Comparison of ENCODE assay signal across 8 cellular contexts in the genomic region with DNA sequence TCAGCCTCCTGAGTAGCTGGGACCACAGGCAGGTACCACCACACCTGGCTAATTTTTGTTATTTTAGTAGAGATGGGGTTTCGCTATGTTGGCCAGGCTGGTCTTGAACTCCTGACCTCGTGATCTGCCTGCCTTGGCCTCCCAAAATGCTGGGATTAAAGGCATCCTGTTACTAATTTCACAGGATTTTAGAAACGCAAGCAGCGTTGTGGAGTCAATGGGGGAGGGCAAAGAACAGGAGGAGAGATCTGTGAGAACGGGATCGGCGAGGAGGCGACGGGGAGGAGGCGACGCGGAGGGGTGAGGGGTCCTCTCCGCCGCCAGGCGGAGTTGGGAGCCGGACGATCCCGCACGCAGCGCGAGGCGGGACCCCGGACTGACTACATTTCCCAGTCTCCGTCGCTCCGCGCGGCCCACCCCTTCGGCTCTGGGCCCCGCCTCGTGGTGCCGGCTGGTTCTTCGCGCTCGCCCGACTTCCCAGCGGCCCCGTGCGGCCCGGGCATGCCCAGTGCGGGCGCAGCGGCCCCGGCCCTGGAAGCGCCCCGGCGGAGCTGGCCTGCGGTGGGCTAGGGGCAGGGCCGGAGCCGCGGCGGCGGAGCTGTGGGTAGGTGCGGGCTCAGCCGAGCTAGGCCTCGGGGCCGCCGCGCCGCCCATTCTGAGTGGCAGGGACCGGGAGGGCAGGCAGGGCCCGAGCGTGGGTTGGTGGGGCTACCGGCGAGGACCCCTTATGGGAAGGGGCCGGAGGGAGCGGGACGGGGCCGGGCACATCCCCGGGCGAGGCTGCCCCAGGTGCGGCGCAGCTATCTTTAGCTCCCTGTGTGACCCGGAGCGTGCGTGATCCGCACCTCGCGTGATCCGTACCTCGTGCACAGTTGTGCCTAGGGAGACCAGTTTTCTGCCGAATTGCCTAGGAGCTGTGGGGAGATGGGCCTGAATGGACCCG. TPM values are rescaled to one million over a fixed set of nuclear protein-coding genes. Genes with fewer than 3 reads are reported as not detected.
DNase-seq lines count a peak whose midpoint lies in the region; ATAC-seq lines count a peak whose summit lies in the region.

A gene (plus strand): TSS at position 508 of the 943 bp plus-strand sequence. CDS start 3,051 bp downstream, outside the sequence.

- POLR2A ChIA-PET in naive thymus-derived CD4-positive, alpha-beta T cell (lab: Charles Lee), result interaction anchor here (0.5 to 5.6 kb wide), 13 partner anchors 9 to 732 kb away, joined by 3 to 104 read pairs (median 4); a partner anchor contains a TSS

- peaks cover 23% of the 10 kb centered on the region for H3K4me1 Mint-ChIP-seq in activated T-helper 1 cell treated with anti-CD3 and anti-CD28 coated beads, Interleukin-12 subunit alpha, Interleukin-12 subunit beta, Interleukin-2, Interleukin-4 antibody, amounts not matched to agents 30 ng/mL and 10 ng/mL and 1 ng/mL, durations not matched to agents 14 hours and 24 hours and 36 hours (ENCODE audit: low read depth)
- peaks cover 12 to 38% (median 26%) of the 10 kb centered on the region in 7 donors for H3K4me1 Mint-ChIP-seq in naive thymus-derived CD4-positive, alpha-beta T cell
- H3K4me1 Mint-ChIP-seq in stimulated activated naive B cell treated with anti-CD40 and anti-IgM and Interleukin-4, amounts not matched to agents 10 μg/mL and 1 μg/mL and 100 μg/mL, for 72 hours, result peaks cover 10 to 15% of the 10 kb centered on the region in 2 donors

- H3K36me3 ChIP-seq in KOPT-K1 (ENCODE audit: insufficient read depth, low read length), result peaks cover 24% of the 10 kb centered on the region
- H3K36me3 ChIP-seq in naive thymus-derived CD4-positive, alpha-beta T cell (ENCODE audit: control insufficient read depth in 2 of 3, insufficient read depth in 3 of 3, low read length in 3 of 3), result peaks cover 0 to 16% (median 2%) of the 10 kb centered on the region in 3 experiments

- peak within 1 kb of the TSS; percentile 95 for H3K4me3 Mint-ChIP-seq in activated T-helper 1 cell treated with anti-CD3 and anti-CD28 coated beads, Interleukin-12 subunit alpha, Interleukin-12 subunit beta, Interleukin-2, Interleukin-4 antibody, amounts not matched to agents 30 ng/mL and 10 ng/mL and 1 ng/mL, durations not matched to agents 14 hours and 24 hours and 36 hours
- peak within 1 kb of the TSS; percentile 90 to 97 (median 94) for H3K4me3 Mint-ChIP-seq in naive thymus-derived CD4-positive, alpha-beta T cell
- peak within 1 kb of the TSS; percentile 93 to 97 for H3K4me3 Mint-ChIP-seq in stimulated activated naive B cell treated with anti-CD40 and anti-IgM and Interleukin-4, amounts not matched to agents 10 μg/mL and 1 μg/mL and 100 μg/mL, for 72 hours

- peaks cover 22% of the 10 kb centered on the region for H3K36me3 Mint-ChIP-seq in activated T-helper 1 cell treated with anti-CD3 and anti-CD28 coated beads, Interleukin-12 subunit alpha, Interleukin-12 subunit beta, Interleukin-2, Interleukin-4 antibody, amounts not matched to agents 30 ng/mL and 10 ng/mL and 1 ng/mL, durations not matched to agents 14 hours and 24 hours and 36 hours (ENCODE audit: low read depth)
- H3K36me3 Mint-ChIP-seq in naive thymus-derived CD4-positive, alpha-beta T cell, result peaks cover 0 to 17% (median 11%) of the 10 kb centered on the region in 5 donors
- H3K36me3 Mint-ChIP-seq in stimulated activated naive B cell treated with anti-CD40 and anti-IgM and Interleukin-4, amounts not matched to agents 10 μg/mL and 1 μg/mL and 100 μg/mL, for 72 hours, result peaks cover 10 to 13% of the 10 kb centered on the region in 2 donors

- H3K27ac ChIP-seq in KOPT-K1 (ENCODE audit: low read depth, low read length, poor library complexity, severe bottlenecking), result peak within 1 kb of the TSS; percentile 71
- H3K27ac ChIP-seq in naive thymus-derived CD4-positive, alpha-beta T cell (ENCODE audit: low read depth, low read length), result peak within 1 kb of the TSS; percentile 90

- H3K27ac Mint-ChIP-seq in activated T-helper 1 cell treated with anti-CD3 and anti-CD28 coated beads, Interleukin-12 subunit alpha, Interleukin-12 subunit beta, Interleukin-2, Interleukin-4 antibody, amounts not matched to agents 30 ng/mL and 10 ng/mL and 1 ng/mL, durations not matched to agents 14 hours and 24 hours and 36 hours, result peak within 1 kb of the TSS; percentile 94
- peak within 1 kb of the TSS; percentile 78 to 96 (median 91) for H3K27ac Mint-ChIP-seq in naive thymus-derived CD4-positive, alpha-beta T cell
- peak within 1 kb of the TSS; percentile 97 for H3K27ac Mint-ChIP-seq in stimulated activated naive B cell treated with anti-CD40 and anti-IgM and Interleukin-4, amounts not matched to agents 10 μg/mL and 1 μg/mL and 100 μg/mL, for 72 hours

- intact Hi-C loops in activated T-helper 1 cell treated with anti-CD3 and anti-CD28 coated beads, Interleukin-12 subunit alpha, Interleukin-12 subunit beta, Interleukin-2, Interleukin-4 antibody, amounts not matched to agents 30 ng/mL and 10 ng/mL and 1 ng/mL, durations not matched to agents 14 hours and 24 hours and 36 hours (cut with micrococcal nuclease), result loop anchor here (1.0 to 10.0 kb wide), 8 partner anchors 23 to 894 kb away; a partner anchor contains a TSS
- intact Hi-C loops in naive thymus-derived CD4-positive, alpha-beta T cell (cut with micrococcal nuclease), result loop anchor here (1.0 to 5.0 kb wide), 15 partner anchors 23 to 822 kb away; a partner anchor contains a TSS

- no peaks in the 10 kb centered on the region for H3K9me3 Mint-ChIP-seq in activated T-helper 1 cell treated with anti-CD3 and anti-CD28 coated beads, Interleukin-12 subunit alpha, Interleukin-12 subunit beta, Interleukin-2, Interleukin-4 antibody, amounts not matched to agents 30 ng/mL and 10 ng/mL and 1 ng/mL, durations not matched to agents 14 hours and 24 hours and 36 hours
- H3K9me3 Mint-ChIP-seq in naive thymus-derived CD4-positive, alpha-beta T cell, result peaks cover 0 to 2% (median 0%) of the 10 kb centered on the region in 11 donors
- no peaks in the 10 kb centered on the region for H3K9me3 Mint-ChIP-seq in stimulated activated naive B cell treated with anti-CD40 and anti-IgM and Interleukin-4, amounts not matched to agents 10 μg/mL and 1 μg/mL and 100 μg/mL, for 72 hours

- no peaks in the 10 kb centered on the region for H3K9me3 ChIP-seq in KOPT-K1 (ENCODE audit: insufficient read depth, low read length, poor library complexity, severe bottlenecking)
- no peaks in the 10 kb centered on the region for H3K9me3 ChIP-seq in naive thymus-derived CD4-positive, alpha-beta T cell (ENCODE audit: control insufficient read depth in 2 of 3, low read length in 3 of 3)

- peaks cover 13 to 16% of the 10 kb centered on the region in 2 donors for H3K4me1 ChIP-seq in naive thymus-derived CD4-positive, alpha-beta T cell (ENCODE audit: control insufficient read depth in 2 of 2, insufficient read depth in 2 of 2, low read length in 2 of 2)

- CTCF ChIA-PET in naive thymus-derived CD4-positive, alpha-beta T cell (lab: Charles Lee), result interaction anchor here (0.7 to 1.4 kb wide), 4 partner anchors 22 to 535 kb away, joined by 3 to 5 read pairs (median 4); no protein-coding TSS in a partner anchor

- ATAC-seq in GM21786 (IDR thresholded peaks at IDR 0.05; ENCODE audit: unreplicated experiment), result peak; percentile 95
- ATAC-seq in naive thymus-derived CD4-positive, alpha-beta T cell, result peak; percentile 99
- peak; percentile 96 for ATAC-seq in stimulated activated naive B cell treated with anti-CD40 and anti-IgM and Interleukin-4, amounts not matched to agents 10 μg/mL and 1 μg/mL and 100 μg/mL, for 72 hours (replicated peaks)

- H3K4me3 ChIP-seq in naive thymus-derived CD4-positive, alpha-beta T cell (ENCODE audit: low read length), result peak within 1 kb of the TSS; percentile 90

- no peaks in the 10 kb centered on the region for H3K27me3 ChIP-seq in naive thymus-derived CD4-positive, alpha-beta T cell (ENCODE audit: control insufficient read depth in 2 of 2, insufficient read depth in 2 of 2, low read length in 2 of 2)

- H3K27me3 Mint-ChIP-seq in activated T-helper 1 cell treated with anti-CD3 and anti-CD28 coated beads, Interleukin-12 subunit alpha, Interleukin-12 subunit beta, Interleukin-2, Interleukin-4 antibody, amounts not matched to agents 30 ng/mL and 10 ng/mL and 1 ng/mL, durations not matched to agents 14 hours and 24 hours and 36 hours (ENCODE audit: insufficient read depth), result no peaks in the 10 kb centered on the region
- no peaks in the 10 kb centered on the region for H3K27me3 Mint-ChIP-seq in naive thymus-derived CD4-positive, alpha-beta T cell
- no peaks in the 10 kb centered on the region for H3K27me3 Mint-ChIP-seq in stimulated activated naive B cell treated with anti-CD40 and anti-IgM and Interleukin-4, amounts not matched to agents 10 μg/mL and 1 μg/mL and 100 μg/mL, for 72 hours

- DNase-seq in Daoy (ENCODE audit: low read depth), result peak; percentile 96
- DNase-seq in RKO (ENCODE audit: low spot score), result peak; percentile 91
- DNase-seq in activated T-helper 1 cell treated with anti-CD3 and anti-CD28 coated beads, Interleukin-12 subunit alpha, Interleukin-12 subunit beta, Interleukin-2, Interleukin-4 antibody, amounts not matched to agents 30 ng/mL and 10 ng/mL and 1 ng/mL, durations not matched to agents 14 hours and 24 hours and 36 hours (ENCODE audit: low spot score), result peak; percentile 88
- DNase-seq in fibroblast of gingiva (ENCODE audit: low read depth), result peak; percentile 91
- DNase-seq in naive thymus-derived CD4-positive, alpha-beta T cell, result peak; percentile 73 to 89 (median 81)
- DNase-seq in stimulated activated naive B cell treated with anti-CD40 and anti-IgM and Interleukin-4, amounts not matched to agents 10 μg/mL and 1 μg/mL and 100 μg/mL, for 72 hours, result peak; percentile 86

RNA-seq across cellular contexts. Expression of the gene that starts here (rescaled TPM):
- total RNA-seq in Daoy (2014; rRNA removed; shearing (Covaris generic)), result 128 and 166 TPM in 2 replicates
- total RNA-seq in activated T-helper 1 cell treated with anti-CD3 and anti-CD28 coated beads, Interleukin-12 subunit alpha, Interleukin-12 subunit beta, Interleukin-2, Interleukin-4 antibody, amounts not matched to agents 30 ng/mL and 10 ng/mL and 1 ng/mL, durations not matched to agents 14 hours and 24 hours and 36 hours, result 61.6 and 62.4 TPM in 2 replicates
- total RNA-seq in naive thymus-derived CD4-positive, alpha-beta T cell, result 10 to 100 TPM; 21.3 to 42.7 (median 35.7) TPM
- 100 to 1,000 TPM in 1 of 2 donors, 10 to 100 TPM in 1; 79.4 to 102 TPM for polyA plus RNA-seq in naive thymus-derived CD4-positive, alpha-beta T cell

Comparison
In these comparisons a context has a peak if more than half of its experiments do, and no peak if none do; other contexts are left out.
1. Peak in every context shown above with its lines: DNase-seq, ATAC-seq, H3K4me3 ChIP-seq and H3K27ac ChIP-seq.